20 cellular contexts compared by ENCODE assay signal in genomic region chr16:67499159-67499558, GRCh38. TPM values are rescaled to one million over a fixed set of nuclear protein-coding genes. Genes with fewer than 3 reads are reported as not detected.
DNase-seq lines count a peak whose midpoint lies in the region; ATAC-seq and TF ChIP-seq lines count a peak whose summit lies in the region.
"Had no signal": no experiment of that assay in that cellular context is flagged by ENCODE, and none has a peak within 500 bp of the region (broad histone marks: within the 10 kb centered on the region; RNA-seq: fewer than 3 reads in every experiment).

No MANE protein-coding gene starts in this region.

- no peak overlapping the region for H3K18ac ChIP-seq in mesenchymal stem cell (ENCODE audit: low read depth in 1 of 2, low read length in 2 of 2)

- H3K4me1 ChIP-seq in mesenchymal stem cell (ENCODE audit: control insufficient read depth, insufficient read depth, low read depth, low read length) (peaks cover 2% of the 10 kb centered on the region), uterus (no peaks in the 10 kb centered on the region)

- WGBS in mesenchymal stem cell, result 63% methylated on average over 5 of the region's 5 CpGs

- H3K23ac ChIP-seq in mesenchymal stem cell (ENCODE audit: low read length in 2 of 2), result no peak overlapping the region

- H4K8ac ChIP-seq in mesenchymal stem cell (ENCODE audit: low read length), result no peak overlapping the region

- no peak overlapping the region for H2AK5ac ChIP-seq in mesenchymal stem cell (ENCODE audit: low read length, severe bottlenecking)

- no peak overlapping the region for H2BK12ac ChIP-seq in mesenchymal stem cell (ENCODE audit: low read length in 2 of 2)

- no peak overlapping the region for H4K91ac ChIP-seq in mesenchymal stem cell (ENCODE audit: low read length)

- TF ChIP-seq CTCF in uterus (IDR thresholded peaks at IDR 0.05), result no peak

- intact Hi-C loops in Right ventricle myocardium superior (cut with DNase I), result no loop called here
- intact Hi-C loops in cardiac septum (cut with DNase I), result no loop called here
- intact Hi-C loops in dendritic cell treated with granulocyte-macrophage colony-stimulating factor and Interleukin-4, amounts not matched to agents 40 ng/mL and 50 ng/mL, for 4 days (cut with micrococcal nuclease), result no loop called here
- intact Hi-C loops in uterus (cut with DNase I; ENCODE audit: low total_unique reads), result no loop called here

- H2AFZ ChIP-seq in mesenchymal stem cell (ENCODE audit: low read depth, low read length), result no peak overlapping the region

- peaks cover 22% of the 10 kb centered on the region for H3K4me1 Mint-ChIP-seq in dendritic cell treated with granulocyte-macrophage colony-stimulating factor and Interleukin-4, amounts not matched to agents 40 ng/mL and 50 ng/mL, for 4 days (ENCODE audit: low read depth)
- H3K4me1 Mint-ChIP-seq: endodermal cell, mesothelial cell of epicardium had no signal

- peaks cover 19% of the 10 kb centered on the region for H3K36me3 Mint-ChIP-seq in dendritic cell treated with granulocyte-macrophage colony-stimulating factor and Interleukin-4, amounts not matched to agents 40 ng/mL and 50 ng/mL, for 4 days (ENCODE audit: low read depth)
- H3K36me3 Mint-ChIP-seq: mesothelial cell of epicardium had no signal

- no peak overlapping the region for H3K27ac ChIP-seq in mesenchymal stem cell (ENCODE audit: low read length, poor library complexity, severe bottlenecking)
- H3K27ac ChIP-seq in uterus, result peak overlapping the region; percentile 54 to 60
- H3K27ac ChIP-seq: ovary had no signal

- no peaks in the 10 kb centered on the region for H3K9me3 Mint-ChIP-seq in dendritic cell treated with granulocyte-macrophage colony-stimulating factor and Interleukin-4, amounts not matched to agents 40 ng/mL and 50 ng/mL, for 4 days
- H3K9me3 Mint-ChIP-seq: activated naive CD8-positive, alpha-beta T cell treated with anti-CD3 and anti-CD28 coated beads, Interleukin-2, amount 10 ng/mL, durations not matched to agents 7 days and 5 days; endodermal cell; mesothelial cell of epicardium had no signal

- peak overlapping the region; percentile 38 for H3K27ac Mint-ChIP-seq in dendritic cell treated with granulocyte-macrophage colony-stimulating factor and Interleukin-4, amounts not matched to agents 40 ng/mL and 50 ng/mL, for 4 days
- H3K27ac Mint-ChIP-seq: endodermal cell, mesothelial cell of epicardium had no signal

- no peak overlapping the region for H2BK15ac ChIP-seq in mesenchymal stem cell (ENCODE audit: low read depth, poor library complexity, severe bottlenecking)

- no peak overlapping the region for H3K14ac ChIP-seq in mesenchymal stem cell (ENCODE audit: low read length in 2 of 2)

- no peaks in the 10 kb centered on the region for H3K79me1 ChIP-seq in mesenchymal stem cell (replicated peaks; ENCODE audit: low read length, poor library complexity, severe bottlenecking)

- H2BK5ac ChIP-seq in mesenchymal stem cell (ENCODE audit: low read depth, low read length, poor library complexity, severe bottlenecking), result no peak overlapping the region

- H3K36me3 ChIP-seq in mesenchymal stem cell (ENCODE audit: control insufficient read depth in 1 of 2, insufficient read depth in 2 of 2, low read depth in 1 of 2, low read length in 2 of 2), result no peaks in the 10 kb centered on the region
- H3K36me3 ChIP-seq in uterus, result no peaks in the 10 kb centered on the region
- H3K36me3 ChIP-seq: ovary had no signal

- no peak overlapping the region for H3K4me3 Mint-ChIP-seq in dendritic cell treated with granulocyte-macrophage colony-stimulating factor and Interleukin-4, amounts not matched to agents 40 ng/mL and 50 ng/mL, for 4 days
- H3K4me3 Mint-ChIP-seq: activated naive CD8-positive, alpha-beta T cell treated with anti-CD3 and anti-CD28 coated beads, Interleukin-2, amount 10 ng/mL, durations not matched to agents 7 days and 5 days; endodermal cell; mesothelial cell of epicardium had no signal

- H3K9ac ChIP-seq in mesenchymal stem cell (ENCODE audit: low read length), result peak overlapping the region; percentile 68

- no peaks in the 10 kb centered on the region for H3K9me3 ChIP-seq in mesenchymal stem cell (ENCODE audit: control insufficient read depth, low read length)
- H3K9me3 ChIP-seq in uterus, result no peaks in the 10 kb centered on the region
- H3K9me3 ChIP-seq: ovary had no signal

- TF ChIP-seq POLR2A in uterus (IDR thresholded peaks at IDR 0.05) (no peak), erythroblast (IDR thresholded peaks at IDR 0.05; ENCODE audit: low read length) (no peak)

- no peak overlapping the region for H3K4ac ChIP-seq in mesenchymal stem cell (ENCODE audit: low read depth in 1 of 2, low read length in 2 of 2)

- H3K4me3 ChIP-seq in mesenchymal stem cell (ENCODE audit: insufficient read depth in 1 of 2, low read depth in 1 of 2, low read length in 2 of 2), result no peak overlapping the region
- H3K4me3 ChIP-seq in uterus, result no peak overlapping the region
- H3K4me3 ChIP-seq: K562, ovary, smooth muscle cell had no signal

- ATAC-seq in Right ventricle myocardium superior (ENCODE audit: poor library complexity) (peak; percentile 81), GM18519 (IDR thresholded peaks at IDR 0.05; ENCODE audit: low FRiP score, unreplicated experiment) (no peak)
- ATAC-seq: K562; stimulated activated naive CD8-positive, alpha-beta T cell treated with anti-CD3 and anti-CD28 coated beads, Interleukin-15, Interleukin-2, amounts not matched to agents 100 U/mL and 50 U/mL, for 24 hours had no signal

- H2BK120ac ChIP-seq in mesenchymal stem cell (ENCODE audit: low read depth, low read length), result no peak overlapping the region

- no peaks in the 10 kb centered on the region for H3K27me3 ChIP-seq in mesenchymal stem cell (ENCODE audit: control insufficient read depth in 1 of 2, insufficient read depth in 1 of 2, low read length in 2 of 2)
- no peaks in the 10 kb centered on the region for H3K27me3 ChIP-seq in uterus
- H3K27me3 ChIP-seq: ovary had no signal

- H3K27me3 Mint-ChIP-seq in dendritic cell treated with granulocyte-macrophage colony-stimulating factor and Interleukin-4, amounts not matched to agents 40 ng/mL and 50 ng/mL, for 4 days, result no peaks in the 10 kb centered on the region
- H3K27me3 Mint-ChIP-seq: activated naive CD8-positive, alpha-beta T cell treated with anti-CD3 and anti-CD28 coated beads, Interleukin-2, amount 10 ng/mL, durations not matched to agents 7 days and 5 days had no signal

- H3K4me2 ChIP-seq in mesenchymal stem cell (ENCODE audit: low read length, poor library complexity, severe bottlenecking), result no peak overlapping the region
- H3K4me2 ChIP-seq: smooth muscle cell had no signal

- DNase-seq in Right ventricle myocardium superior, result peak; percentile 51
- DNase-seq in cardiac septum (ENCODE audit: low spot score), result no peak
- DNase-seq in mesenchymal stem cell, result no peak
- DNase-seq in uterus, result peak in 1 of 2 donors; percentile 70
- no peak for DNase-seq in T-helper 9 cell
- DNase-seq in erythroblast (lab: John Stamatoyannopoulos, UW), result no peak
- DNase-seq: activated CD8-positive, alpha-beta memory T cell treated with anti-CD3 and anti-CD28 coated beads, Interleukin-2, amount 50 U/mL, for 4 hours; activated naive CD8-positive, alpha-beta T cell treated with anti-CD3 and anti-CD28 coated beads, Interleukin-2, amount 10 ng/mL, durations not matched to agents 7 days and 5 days; caudate nucleus; endodermal cell; glutamatergic neuron; NCI-H1105; stimulated activated naive CD8-positive, alpha-beta T cell treated with anti-CD3 and anti-CD28 coated beads, Interleukin-15, Interleukin-2, amounts not matched to agents 100 U/mL and 50 U/mL, for 24 hours had no signal

RNA-seq across cellular contexts. Expression of gene AGRP, which starts 15.8 kb away (rescaled TPM):
- not detected for total RNA-seq in Right ventricle myocardium superior
- total RNA-seq in cardiac septum, result not detected
- not detected for polyA plus RNA-seq in mesenchymal stem cell (2013, experiment 1 of 2)
- not detected for polyA plus RNA-seq in mesenchymal stem cell (2013, experiment 2 of 2)
- not detected for total RNA-seq in uterus
- total RNA-seq: activated naive CD8-positive, alpha-beta T cell treated with anti-CD3 and anti-CD28 coated beads, Interleukin-2, amount 10 ng/mL, durations not matched to agents 7 days and 5 days; endodermal cell; K562; mesothelial cell of epicardium; smooth muscle cell; T-helper 1 cell treated with Interleukin-12 subunit alpha and Interleukin-12 subunit beta and Interleukin-4 antibody, amounts not matched to agents 30 ng/mL and 1 ng/mL, for 36 hours had no signal
- polyA plus RNA-seq: K562, smooth muscle cell had no signal

RNA-seq across cellular contexts. Expression of gene ATP6V0D1, which starts 18.2 kb away (rescaled TPM):
- total RNA-seq in Right ventricle myocardium superior (59.9 TPM), cardiac septum (58.8 TPM), uterus (100 to 1,000 TPM in 2 of 4 donors, 10 to 100 TPM in 2; 67.4 to 243 (median 100) TPM)
- 140 TPM for polyA plus RNA-seq in mesenchymal stem cell (2013, experiment 1 of 2)
- polyA plus RNA-seq in mesenchymal stem cell (2013, experiment 2 of 2), result 136 TPM

RNA-seq across cellular contexts. Expression of gene RIPOR1, which starts 29.5 kb away (rescaled TPM):
- total RNA-seq in Right ventricle myocardium superior, result 73.7 TPM
- total RNA-seq in cardiac septum, result 102 TPM
- polyA plus RNA-seq in mesenchymal stem cell (2013, experiment 1 of 2), result 59.7 TPM
- polyA plus RNA-seq in mesenchymal stem cell (2013, experiment 2 of 2), result 58.4 TPM
- 100 to 1,000 TPM in 1 of 4 donors, 10 to 100 TPM in 3; 48.2 to 137 (median 57.4) TPM for total RNA-seq in uterus
